In the genomic region with DNA sequence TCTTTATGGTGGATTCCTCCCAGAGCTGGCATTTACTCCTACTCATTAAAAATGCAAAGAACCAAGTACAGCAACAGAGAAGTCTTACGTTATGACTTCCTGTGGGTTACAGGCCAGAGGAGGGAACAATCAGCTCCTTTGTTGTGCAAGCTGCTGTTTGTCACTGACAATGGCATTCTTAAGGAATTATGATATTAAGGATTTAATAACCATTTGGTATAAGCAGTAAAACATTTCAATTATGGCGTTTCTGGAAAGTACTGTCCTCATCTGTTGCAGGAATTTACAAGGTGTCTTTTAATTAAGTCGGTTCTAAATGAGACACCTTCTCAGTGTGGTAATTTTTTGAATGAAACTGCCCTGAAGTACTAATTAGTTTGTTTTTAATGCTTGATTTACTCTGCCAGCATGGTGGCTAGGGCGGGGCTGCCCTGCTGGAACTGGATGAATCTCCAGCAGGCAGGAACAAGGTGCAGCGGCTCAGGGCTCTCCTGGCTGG, we compare ENCODE assay signal across 8 cellular contexts. TPM values are rescaled to one million over a fixed set of nuclear protein-coding genes. Genes with fewer than 3 reads are reported as not detected.
DNase-seq lines count a peak whose midpoint lies in the region; ATAC-seq and TF ChIP-seq lines count a peak whose summit lies in the region.

No MANE protein-coding gene starts in this region.

- DNase-seq in CD8-positive, alpha-beta T cell: no peak
- DNase-seq in KBM-7: peak; percentile 44
- no peak for DNase-seq in activated naive CD8-positive, alpha-beta T cell treated with anti-CD3 and anti-CD28 coated beads, Interleukin-2, amount 10 ng/mL, durations not matched to agents 7 days and 5 days
- DNase-seq in mucosa of descending colon: peak in 2 of 3 donors; percentile 54 to 55
- DNase-seq in uterus: no peak
- DNase-seq in mesenteric fat pad (ENCODE audit: low spot score): no peak
- DNase-seq in DMS53 (lab: John Stamatoyannopoulos, UW): no peak
- DNase-seq in activated gamma-delta T cell treated with Interleukin-2 at 50 U/mL for 16 hours: no peak

- in situ Hi-C loops in KBM-7 (cut with MboI; ENCODE audit: low pct_unique_long_range_greater_than_20kb, low sequenced_read_pairs): no loop called here

- H3K27ac Mint-ChIP-seq in CD8-positive, alpha-beta T cell: peak overlapping the region; percentile 87
- peak overlapping the region; percentile 87 for H3K27ac Mint-ChIP-seq in activated naive CD8-positive, alpha-beta T cell treated with anti-CD3 and anti-CD28 coated beads, Interleukin-2, amount 10 ng/mL, durations not matched to agents 7 days and 5 days

- H3K36me3 Mint-ChIP-seq in CD8-positive, alpha-beta T cell: no peaks in the 10 kb centered on the region
- H3K36me3 Mint-ChIP-seq in activated naive CD8-positive, alpha-beta T cell treated with anti-CD3 and anti-CD28 coated beads, Interleukin-2, amount 10 ng/mL, durations not matched to agents 7 days and 5 days: no peaks in the 10 kb centered on the region

- no peaks in the 10 kb centered on the region for H3K27me3 ChIP-seq in CD8-positive, alpha-beta T cell (ENCODE audit: insufficient read depth, low read length)
- H3K27me3 ChIP-seq in uterus: no peaks in the 10 kb centered on the region

- CTCF ChIA-PET in CD8-positive, alpha-beta T cell (lab: Charles Lee): interaction anchor here (0.8 to 25.6 kb wide), 6 partner anchors 10 to 89 kb away, joined by 3 to 773 read pairs (median 8); no protein-coding TSS in a partner anchor

- H3K9me3 ChIP-seq in CD8-positive, alpha-beta T cell (ENCODE audit: low read length): no peaks in the 10 kb centered on the region
- H3K9me3 ChIP-seq in mucosa of descending colon (no peaks in the 10 kb centered on the region), uterus (no peaks in the 10 kb centered on the region)

- no peak for TF ChIP-seq CTCF in CD8-positive, alpha-beta T cell (IDR thresholded peaks at IDR 0.05)
- TF ChIP-seq CTCF in mucosa of descending colon (IDR thresholded peaks at IDR 0.05) (no peak), uterus (IDR thresholded peaks at IDR 0.05) (no peak)

- POLR2A ChIA-PET in CD8-positive, alpha-beta T cell (lab: Charles Lee): interaction anchor here (0.6 to 1.7 kb wide), 13 partner anchors 10 to 67 kb away, joined by 3 to 5 read pairs (median 4); no protein-coding TSS in a partner anchor
- POLR2A ChIA-PET in activated naive CD8-positive, alpha-beta T cell treated with anti-CD3 and anti-CD28 coated beads, Interleukin-2, amount 10 ng/mL, durations not matched to agents 7 days and 5 days (lab: Charles Lee): interaction anchor here (0.6 to 2.0 kb wide), 10 partner anchors 11 to 123 kb away, joined by 3 to 10 read pairs (median 4); partner anchors contain the start of genes SKP1, TCF7 and VDAC1

- H3K4me1 Mint-ChIP-seq in CD8-positive, alpha-beta T cell (ENCODE audit: low read depth): peaks cover 52% of the 10 kb centered on the region
- peaks cover 25% of the 10 kb centered on the region for H3K4me1 Mint-ChIP-seq in activated naive CD8-positive, alpha-beta T cell treated with anti-CD3 and anti-CD28 coated beads, Interleukin-2, amount 10 ng/mL, durations not matched to agents 7 days and 5 days

- H3K27ac ChIP-seq in CD8-positive, alpha-beta T cell (ENCODE audit: low read depth, low read length): no peak overlapping the region
- no peak overlapping the region for H3K27ac ChIP-seq in uterus

- no peaks in the 10 kb centered on the region for H3K9me3 Mint-ChIP-seq in CD8-positive, alpha-beta T cell
- H3K9me3 Mint-ChIP-seq in activated naive CD8-positive, alpha-beta T cell treated with anti-CD3 and anti-CD28 coated beads, Interleukin-2, amount 10 ng/mL, durations not matched to agents 7 days and 5 days: no peaks in the 10 kb centered on the region

- H3K4me3 ChIP-seq in CD8-positive, alpha-beta T cell (ENCODE audit: low read depth, low read length): no peak overlapping the region
- no peak overlapping the region for H3K4me3 ChIP-seq in mucosa of descending colon
- no peak overlapping the region for H3K4me3 ChIP-seq in uterus

- peaks cover 49% of the 10 kb centered on the region for H3K4me1 ChIP-seq in CD8-positive, alpha-beta T cell (ENCODE audit: insufficient read depth, low read length)
- H3K4me1 ChIP-seq in mucosa of descending colon (ENCODE audit: low read depth): no peaks in the 10 kb centered on the region
- H3K4me1 ChIP-seq in uterus: no peaks in the 10 kb centered on the region

- peak overlapping the region; percentile 44 for H3K4me3 Mint-ChIP-seq in CD8-positive, alpha-beta T cell
- peak overlapping the region; percentile 57 for H3K4me3 Mint-ChIP-seq in activated naive CD8-positive, alpha-beta T cell treated with anti-CD3 and anti-CD28 coated beads, Interleukin-2, amount 10 ng/mL, durations not matched to agents 7 days and 5 days

- peak; percentile 82 for ATAC-seq in CD8-positive, alpha-beta T cell
- ATAC-seq in activated naive CD8-positive, alpha-beta T cell treated with anti-CD3 and anti-CD28 coated beads, Interleukin-2, amount 10 ng/mL, durations not matched to agents 7 days and 5 days (ENCODE audit: low read depth): peak; percentile 86
- peak; percentile 77 for ATAC-seq in mucosa of descending colon

- no peaks in the 10 kb centered on the region for H3K36me3 ChIP-seq in CD8-positive, alpha-beta T cell (ENCODE audit: insufficient read depth, low read length)
- H3K36me3 ChIP-seq in mucosa of descending colon (ENCODE audit: low read depth): no peaks in the 10 kb centered on the region
- H3K36me3 ChIP-seq in uterus: no peaks in the 10 kb centered on the region

- H3K27me3 Mint-ChIP-seq in CD8-positive, alpha-beta T cell (ENCODE audit: low read depth): no peaks in the 10 kb centered on the region
- no peaks in the 10 kb centered on the region for H3K27me3 Mint-ChIP-seq in activated naive CD8-positive, alpha-beta T cell treated with anti-CD3 and anti-CD28 coated beads, Interleukin-2, amount 10 ng/mL, durations not matched to agents 7 days and 5 days

- TF ChIP-seq POLR2A in uterus (IDR thresholded peaks at IDR 0.05): no peak

- intact Hi-C loops in CD8-positive, alpha-beta T cell (cut with DNase I, micrococcal nuclease): loop anchor here in 1 of 2 experiments (2.0 kb wide), 1 partner anchor 15 kb away; no protein-coding TSS in a partner anchor
- intact Hi-C loops in mucosa of descending colon (cut with DNase I, micrococcal nuclease) (no loop called here), uterus (cut with DNase I; ENCODE audit: low total_unique reads) (no loop called here)

RNA-seq across cellular contexts. Expression of gene VDAC1, which starts 49.1 kb away (rescaled TPM):
- 10 to 100 TPM; 68.1 to 71.1 TPM for total RNA-seq in CD8-positive, alpha-beta T cell
- 100 to 1,000 TPM; 194 to 199 TPM for total RNA-seq in activated naive CD8-positive, alpha-beta T cell treated with anti-CD3 and anti-CD28 coated beads, Interleukin-2, amount 10 ng/mL, durations not matched to agents 7 days and 5 days
- total RNA-seq in mucosa of descending colon: 100 to 1,000 TPM; 153 to 283 (median 246) TPM
- 100 to 1,000 TPM in 1 of 4 donors, 10 to 100 TPM in 3; 19.4 to 112 (median 79.8) TPM for total RNA-seq in uterus
- total RNA-seq in mesenteric fat pad: 165 TPM

Comparison
In these comparisons a context has a peak if more than half of its experiments do, and no peak if none do; other contexts are left out.
1. DNase-seq: peak in KBM-7 (single experiment) and mucosa of descending colon (2 of 3); none in CD8-positive, alpha-beta T cell (0 of 7), activated naive CD8-positive, alpha-beta T cell treated with anti-CD3 and anti-CD28 coated beads, Interleukin-2, amount 10 ng/mL, durations not matched to agents 7 days and 5 days (single experiment), uterus (0 of 2), mesenteric fat pad (single experiment), DMS53 (single experiment) and activated gamma-delta T cell treated with Interleukin-2 at 50 U/mL for 16 hours (single experiment).
2. Peak in every context shown above with its lines, with median percentiles within 50 percentile points of each other: ATAC-seq.